In genomic region chr3:193720169-193720568, GRCh38 we compare ENCODE assay signal across 36 cellular contexts.
"Had no signal": no experiment of that assay in that cellular context is flagged by ENCODE, and none has a peak within 500 bp of the region (broad histone marks: within the 10 kb centered on the region; RNA-seq: fewer than 3 reads in every experiment).

No MANE protein-coding gene starts in this region.

- DNase-seq: Kasumi-1, MG63, MM.1S, MV-4-11, NCI-H1048, NCI-H1092, NCI-H1092 treated with DMSO at 0.1 percent for 48 hours, NCI-H1105, NCI-H1105 treated with DMSO at 0.1 percent for 48 hours, NCI-H1417, NCI-H1417 treated with DMSO at 0.1 percent for 48 hours, NCI-H1436, NCI-H1436 treated with DMSO at 0.1 percent for 48 hours, NCI-H146, NCI-H1694, NCI-H1694 treated with DMSO at 0.1 percent for 48 hours, NCI-H187, NCI-H187 treated with DMSO at 0.1 percent for 48 hours, NCI-H1930, NCI-H2029, NCI-H2029 treated with DMSO at 0.1 percent for 48 hours, NCI-H2081, NCI-H2081 treated with DMSO at 0.1 percent for 48 hours, NCI-H2107, NCI-H2171, NCI-H2171 treated with DMSO at 0.1 percent for 48 hours, NCI-H2227 treated with DMSO at 0.1 percent for 48 hours, NCI-H226, NCI-H345, NCI-H446, NCI-H446 treated with DMSO at 0.1 percent for 48 hours, NCI-H510A, NCI-H510A treated with DMSO at 0.1 percent for 48 hours, NCI-H524, NCI-H524 treated with DMSO at 0.1 percent for 48 hours, NCI-H526 had no signal

- H3K4me3 ChIP-seq: MG63 had no signal

- H3K27me3 ChIP-seq: MG63 had no signal

- H3K36me3 ChIP-seq: MG63 had no signal
